25 cellular contexts compared by ENCODE assay signal in the genomic region with DNA sequence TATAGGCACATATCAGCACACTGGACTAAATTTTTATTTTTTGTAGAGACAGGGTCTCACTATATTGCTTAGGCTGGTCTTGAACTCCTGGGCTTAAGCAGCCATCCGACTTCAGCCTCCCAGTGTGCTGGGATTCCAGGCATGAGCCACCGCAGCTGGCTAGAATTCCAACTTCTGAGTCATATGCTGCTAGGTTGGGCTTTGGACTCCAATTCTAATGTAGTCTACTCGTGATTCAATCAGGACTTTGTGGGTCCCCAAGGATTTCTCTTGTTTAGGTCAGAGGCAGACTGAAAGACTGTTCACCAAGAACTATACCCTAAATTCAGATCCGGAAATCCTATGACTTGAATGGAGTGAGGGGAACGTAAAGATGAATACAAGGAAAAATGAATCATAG.
DNase-seq lines count a peak whose midpoint lies in the region; ATAC-seq and TF ChIP-seq lines count a peak whose summit lies in the region.
"Had no signal": no experiment of that assay in that cellular context is flagged by ENCODE, and none has a peak within 500 bp of the region (broad histone marks: within the 10 kb centered on the region; RNA-seq: fewer than 3 reads in every experiment).

No MANE protein-coding gene starts in this region.

- H3K36me3 ChIP-seq in BE2C (no peaks in the 10 kb centered on the region), osteoblast (ENCODE audit: insufficient read depth, low read length) (no peaks in the 10 kb centered on the region)
- H3K36me3 ChIP-seq: BLaER1 treated with 17β-estradiol and CSF1 and Interleukin-3, amounts not matched to agents 10 nM and 100 nM; gastrocnemius medialis; lower lobe of right lung; stomach; vagina had no signal

- TF ChIP-seq CTCF in BE2C (IDR thresholded peaks at IDR 0.05; ENCODE audit: low read depth, low read length) (no peak), cardiac fibroblast (IDR thresholded peaks at IDR 0.05; ENCODE audit: low read depth, low read length) (no peak), osteoblast (IDR thresholded peaks at IDR 0.05; ENCODE audit: extremely low read depth, low read depth, low read length) (no peak)

- DNase-seq in BE2C: peak; percentile 30
- DNase-seq in HT1080 (ENCODE audit: low read depth): peak; percentile 58
- DNase-seq in cardiac fibroblast (ENCODE audit: low read depth in 2 of 2): peak; percentile 83 to 97
- peak; percentile 87 for DNase-seq in osteoblast (ENCODE audit: insufficient read length, low spot score, missing footprints)
- no peak for DNase-seq in NCI-H2107 (lab: John Stamatoyannopoulos, UW)
- no peak for DNase-seq in DMS79 treated with DMSO at 0.1 percent for 48 hours (lab: John Stamatoyannopoulos, UW)
- DNase-seq: activated gamma-delta T cell; anterior cingulate cortex; DMS53; gastrocnemius medialis; lower lobe of right lung; NCI-H1105; NCI-H226; psoas muscle; Right ventricle myocardium superior; stimulated activated CD4-positive, alpha-beta T cell treated with anti-CD3 and anti-CD28 coated beads, Interleukin-15, amount 100 ng/mL, for 24 hours; stomach; T-helper 2 cell had no signal

- no peaks in the 10 kb centered on the region for H4K20me1 ChIP-seq in osteoblast (ENCODE audit: insufficient read depth, low read length)
- H4K20me1 ChIP-seq: BLaER1 treated with 17β-estradiol and CSF1 and Interleukin-3, amounts not matched to agents 10 nM and 100 nM had no signal

- no peak overlapping the region for H3K4me3 ChIP-seq in BE2C (ENCODE audit: low read depth, low read length)
- H3K4me3 ChIP-seq in cardiac fibroblast (replicated peaks in 1 of 2; ENCODE audit: low read depth in 2 of 2, low read length in 2 of 2): no peak overlapping the region
- H3K4me3 ChIP-seq in osteoblast (ENCODE audit: insufficient read depth, low read length): no peak overlapping the region
- H3K4me3 ChIP-seq: BLaER1 treated with 17β-estradiol and CSF1 and Interleukin-3, amounts not matched to agents 10 nM and 100 nM; gastrocnemius medialis; K562; lower lobe of right lung; psoas muscle; stomach; vagina had no signal

- ATAC-seq in GM21447 (IDR thresholded peaks at IDR 0.05; ENCODE audit: unreplicated experiment) (no peak), HG02623 (IDR thresholded peaks at IDR 0.05; ENCODE audit: unreplicated experiment) (no peak)
- ATAC-seq: activated CD4-positive, CD25-positive, alpha-beta regulatory T cell treated with anti-CD3 and anti-CD28 coated beads, Interleukin-2, amount 50 U/mL, for 24 hours; gastrocnemius medialis; K562; lower lobe of right lung; natural killer cell treated with Interleukin-12 subunit alpha and Interleukin-12 subunit beta and Interleukin-15 and Interleukin-18, amount 100 ng/mL, for 72 hours; psoas muscle had no signal

- H3K27me3 ChIP-seq in BE2C (no peaks in the 10 kb centered on the region), osteoblast (ENCODE audit: insufficient read depth, low read length) (no peaks in the 10 kb centered on the region)
- H3K27me3 ChIP-seq: BLaER1 treated with 17β-estradiol and CSF1 and Interleukin-3, amounts not matched to agents 10 nM and 100 nM; gastrocnemius medialis; stomach; vagina had no signal

- H3K79me2 ChIP-seq in osteoblast (ENCODE audit: insufficient read depth, low read length): no peaks in the 10 kb centered on the region

- peak overlapping the region; percentile 61 for H2AFZ ChIP-seq in osteoblast (ENCODE audit: low read length)

- H3K9me3 ChIP-seq in BE2C (no peaks in the 10 kb centered on the region), osteoblast (ENCODE audit: low read depth, low read length) (no peaks in the 10 kb centered on the region)
- H3K9me3 ChIP-seq: gastrocnemius medialis, lower lobe of right lung, psoas muscle, stomach, vagina had no signal

- H3K4me1 ChIP-seq in BE2C: peaks cover 23% of the 10 kb centered on the region
- H3K4me1 ChIP-seq in osteoblast (ENCODE audit: insufficient read depth, low read length): peaks cover 8% of the 10 kb centered on the region
- H3K4me1 ChIP-seq: BLaER1 treated with 17β-estradiol and CSF1 and Interleukin-3, amounts not matched to agents 10 nM and 100 nM; gastrocnemius medialis; lower lobe of right lung; psoas muscle; vagina had no signal

- peak overlapping the region; percentile 53 for H3K27ac ChIP-seq in osteoblast (ENCODE audit: low read depth, low read length)
- H3K27ac ChIP-seq: BLaER1 treated with 17β-estradiol and CSF1 and Interleukin-3, amounts not matched to agents 10 nM and 100 nM; gastrocnemius medialis; lower lobe of right lung; psoas muscle; stomach; vagina had no signal

- peak overlapping the region; percentile 53 for H3K4me2 ChIP-seq in osteoblast (ENCODE audit: insufficient read depth, low read length)
- H3K4me2 ChIP-seq: BLaER1 treated with 17β-estradiol and CSF1 and Interleukin-3, amounts not matched to agents 10 nM and 100 nM had no signal

Comparison
In these comparisons a context has a peak if more than half of its experiments do, and no peak if none do; other contexts are left out.
1. DNase-seq: peak in BE2C (single experiment), HT1080 (single experiment), cardiac fibroblast (2 of 2) and osteoblast (single experiment); none in NCI-H2107 (single experiment) and DMS79 treated with DMSO at 0.1 percent for 48 hours (single experiment).